ENCODE assay signal across 9 cellular contexts in the genomic region with DNA sequence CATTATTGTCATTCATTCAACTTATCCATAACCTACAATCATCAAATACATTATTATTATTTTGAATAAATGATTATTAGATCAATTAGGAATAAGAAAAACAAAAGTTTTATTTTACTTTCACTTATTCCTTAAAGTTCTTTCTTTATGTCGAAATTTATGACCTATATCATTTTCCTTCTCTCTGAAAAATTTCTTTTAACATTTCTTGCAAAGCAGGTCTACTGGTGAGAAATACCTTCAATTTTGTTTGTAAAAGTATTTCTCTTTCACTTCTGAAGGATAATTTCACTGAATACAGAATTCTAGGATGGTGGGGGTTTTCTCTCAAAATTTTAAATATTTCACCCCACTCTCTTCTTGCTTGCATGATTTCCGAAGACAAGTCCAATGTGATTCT. TPM values are rescaled to one million over a fixed set of nuclear protein-coding genes. Genes with fewer than 3 reads are reported as not detected.
"Had no signal": no experiment of that assay in that cellular context is flagged by ENCODE, and none has a peak within 500 bp of the region (broad histone marks: within the 10 kb centered on the region; RNA-seq: fewer than 3 reads in every experiment).

No MANE protein-coding gene starts in this region.

- H3K27ac ChIP-seq: HL-60, KMS-11 had no signal

- ATAC-seq: HepG2, K562 had no signal

- DNase-seq: IMR-90, KBM-7, KG1 had no signal

- FAIRE-seq: HepG2, HTR-8/SVneo, K562 had no signal

- H3K4me3 ChIP-seq: K562 had no signal

RNA-seq across cellular contexts. Expression of a gene that starts 2.6 kb away (rescaled TPM):
- total RNA-seq: HepG2, HT1080, IMR-90 had no signal
- polyA plus RNA-seq: HepG2, IMR-90 had no signal
